ENCODE assay signal across 15 cellular contexts in genomic region chr12:104741497-104742367, GRCh38.
DNase-seq lines count a peak whose midpoint lies in the region; ATAC-seq and TF ChIP-seq lines count a peak whose summit lies in the region.
"Had no signal": no experiment of that assay in that cellular context is flagged by ENCODE, and none has a peak within 500 bp of the region (broad histone marks: within the 10 kb centered on the region; RNA-seq: fewer than 3 reads in every experiment).

No MANE protein-coding gene starts in this region.

- no peak for DNase-seq in activated CD4-positive, alpha-beta T cell treated with anti-CD3 and anti-CD28 coated beads, Interleukin-2, amount 10 ng/mL, durations not matched to agents 7 days and 5 days
- DNase-seq in activated CD4-positive, alpha-beta T cell treated with anti-CD3 and anti-CD28 coated beads, Interleukin-2, amount 50 U/mL, for 48 hours: no peak
- no peak for DNase-seq in activated CD8-positive, alpha-beta T cell treated with anti-CD3 and anti-CD28 coated beads, Interleukin-2, amount 10 ng/mL, durations not matched to agents 7 days and 5 days
- peak; percentile 54 for DNase-seq in iris pigment epithelial cell (ENCODE audit: low read depth)
- no peak for DNase-seq in thoracic aorta (ENCODE audit: low spot score)
- no peak for DNase-seq in NCI-H526 (lab: John Stamatoyannopoulos, UW)
- DNase-seq in GM13976 (ENCODE audit: low spot score): no peak
- DNase-seq: amniotic stem cell; effector CD8-positive, alpha-beta T cell; T-helper 9 cell had no signal

- peak overlapping the region; percentile 61 for H3K4me3 ChIP-seq in thoracic aorta
- H3K4me3 ChIP-seq: A549, gastroesophageal sphincter had no signal

- no peak for ATAC-seq in activated CD8-positive, alpha-beta T cell treated with anti-CD3 and anti-CD28 coated beads, Interleukin-2, amount 10 ng/mL, durations not matched to agents 7 days and 5 days
- ATAC-seq in thoracic aorta (ENCODE audit: insufficient number of reproducible peaks, low FRiP score, low read depth) (no peak), HG03378 (IDR thresholded peaks at IDR 0.05; ENCODE audit: unreplicated experiment) (no peak)
- ATAC-seq: HCT116 had no signal

- H3K27me3 Mint-ChIP-seq in activated CD4-positive, alpha-beta T cell treated with anti-CD3 and anti-CD28 coated beads, Interleukin-2, amount 10 ng/mL, durations not matched to agents 7 days and 5 days: no peaks in the 10 kb centered on the region
- no peaks in the 10 kb centered on the region for H3K27me3 Mint-ChIP-seq in activated CD8-positive, alpha-beta T cell treated with anti-CD3 and anti-CD28 coated beads, Interleukin-2, amount 10 ng/mL, durations not matched to agents 7 days and 5 days (ENCODE audit: low read depth)

- in situ Hi-C loops in GM13976 (cut with MboI; ENCODE audit: low sequenced_read_pairs, unreplicated experiment): no loop called here

- H3K4me3 Mint-ChIP-seq in activated CD4-positive, alpha-beta T cell treated with anti-CD3 and anti-CD28 coated beads, Interleukin-2, amount 10 ng/mL, durations not matched to agents 7 days and 5 days: no peak overlapping the region
- peak overlapping the region; percentile 66 for H3K4me3 Mint-ChIP-seq in activated CD8-positive, alpha-beta T cell treated with anti-CD3 and anti-CD28 coated beads, Interleukin-2, amount 10 ng/mL, durations not matched to agents 7 days and 5 days

- peak overlapping the region; percentile 65 to 67 for H3K27ac ChIP-seq in thoracic aorta
- H3K27ac ChIP-seq: A549, HL-60 had no signal

- peaks cover 8% of the 10 kb centered on the region for H3K36me3 Mint-ChIP-seq in activated CD4-positive, alpha-beta T cell treated with anti-CD3 and anti-CD28 coated beads, Interleukin-2, amount 10 ng/mL, durations not matched to agents 7 days and 5 days (ENCODE audit: low read depth)
- peaks cover 27% of the 10 kb centered on the region for H3K36me3 Mint-ChIP-seq in activated CD8-positive, alpha-beta T cell treated with anti-CD3 and anti-CD28 coated beads, Interleukin-2, amount 10 ng/mL, durations not matched to agents 7 days and 5 days (ENCODE audit: low read depth)

- TF ChIP-seq CTCF in thoracic aorta (IDR thresholded peaks at IDR 0.05): no peak
- TF ChIP-seq CTCF in GM13976 (IDR thresholded peaks at IDR 0.05; ENCODE audit: borderline replicate concordance, control extremely low read depth, extremely low read depth, insufficient read depth, missing control alignments): no peak

- POLR2A ChIA-PET in activated CD4-positive, alpha-beta T cell treated with anti-CD3 and anti-CD28 coated beads, Interleukin-2, amount 10 ng/mL, durations not matched to agents 7 days and 5 days (lab: Charles Lee): no interaction called here
- POLR2A ChIA-PET in activated CD8-positive, alpha-beta T cell treated with anti-CD3 and anti-CD28 coated beads, Interleukin-2, amount 10 ng/mL, durations not matched to agents 7 days and 5 days (lab: Charles Lee): interaction anchor here (0.6 to 0.9 kb wide), 4 partner anchors 11 to 46 kb away, joined by 3 read pairs; no protein-coding TSS in a partner anchor

- no peaks in the 10 kb centered on the region for H3K9me3 Mint-ChIP-seq in activated CD4-positive, alpha-beta T cell treated with anti-CD3 and anti-CD28 coated beads, Interleukin-2, amount 10 ng/mL, durations not matched to agents 7 days and 5 days
- no peaks in the 10 kb centered on the region for H3K9me3 Mint-ChIP-seq in activated CD8-positive, alpha-beta T cell treated with anti-CD3 and anti-CD28 coated beads, Interleukin-2, amount 10 ng/mL, durations not matched to agents 7 days and 5 days (ENCODE audit: insufficient read depth)

- H3K4me1 Mint-ChIP-seq in activated CD4-positive, alpha-beta T cell treated with anti-CD3 and anti-CD28 coated beads, Interleukin-2, amount 10 ng/mL, durations not matched to agents 7 days and 5 days: peaks cover 76% of the 10 kb centered on the region
- peaks cover 73% of the 10 kb centered on the region for H3K4me1 Mint-ChIP-seq in activated CD8-positive, alpha-beta T cell treated with anti-CD3 and anti-CD28 coated beads, Interleukin-2, amount 10 ng/mL, durations not matched to agents 7 days and 5 days (ENCODE audit: low read depth)

- no peaks in the 10 kb centered on the region for H3K36me3 ChIP-seq in thoracic aorta
- H3K36me3 ChIP-seq: gastroesophageal sphincter had no signal

- no peaks in the 10 kb centered on the region for H3K9me3 ChIP-seq in thoracic aorta
- H3K9me3 ChIP-seq: A549, gastroesophageal sphincter had no signal

- CTCF ChIA-PET in activated CD4-positive, alpha-beta T cell treated with anti-CD3 and anti-CD28 coated beads, Interleukin-2, amount 10 ng/mL, durations not matched to agents 7 days and 5 days (lab: Charles Lee): interaction anchor here (1.1 to 1.3 kb wide), 2 partner anchors 8 to 43 kb away, joined by 3 read pairs; no protein-coding TSS in a partner anchor
- CTCF ChIA-PET in activated CD8-positive, alpha-beta T cell treated with anti-CD3 and anti-CD28 coated beads, Interleukin-2, amount 10 ng/mL, durations not matched to agents 7 days and 5 days (lab: Charles Lee): interaction anchor here (1.4 to 2.2 kb wide), 2 partner anchors 21 to 360 kb away, joined by 3 to 6 read pairs; no protein-coding TSS in a partner anchor

- peak overlapping the region; percentile 90 for H3K27ac Mint-ChIP-seq in activated CD4-positive, alpha-beta T cell treated with anti-CD3 and anti-CD28 coated beads, Interleukin-2, amount 10 ng/mL, durations not matched to agents 7 days and 5 days
- peak overlapping the region; percentile 81 for H3K27ac Mint-ChIP-seq in activated CD8-positive, alpha-beta T cell treated with anti-CD3 and anti-CD28 coated beads, Interleukin-2, amount 10 ng/mL, durations not matched to agents 7 days and 5 days

- H3K4me1 ChIP-seq in thoracic aorta (ENCODE audit: control insufficient read depth in 1 of 2, low read depth in 2 of 2): peaks cover 18 to 53% of the 10 kb centered on the region in 2 donors
- H3K4me1 ChIP-seq: A549 had no signal

- no peaks in the 10 kb centered on the region for H3K27me3 ChIP-seq in thoracic aorta (replicated peaks; ENCODE audit: insufficient read depth)
- H3K27me3 ChIP-seq: gastroesophageal sphincter had no signal
